19 cellular contexts compared by ENCODE assay signal in genomic region chr2:160541745-160542144, GRCh38. TPM values are rescaled to one million over a fixed set of nuclear protein-coding genes. Genes with fewer than 3 reads are reported as not detected.
A peak's percentile ranks its signal among the peaks of the same experiment; 100 is the strongest.
DNase-seq lines count a peak whose midpoint lies in the region; ATAC-seq and TF ChIP-seq lines count a peak whose summit lies in the region.
"Had no signal": no experiment of that assay in that cellular context is flagged by ENCODE, and none has a peak within 500 bp of the region (broad histone marks: within the 10 kb centered on the region; RNA-seq: fewer than 3 reads in every experiment).

No MANE protein-coding gene starts in this region.

- no peaks in the 10 kb centered on the region for H3K9me3 Mint-ChIP-seq in activated CD8-positive, alpha-beta T cell treated with anti-CD3 and anti-CD28 coated beads for 36 hours
- no peaks in the 10 kb centered on the region for H3K9me3 Mint-ChIP-seq in activated CD8-positive, alpha-beta T cell treated with anti-CD3 and anti-CD28 coated beads, Interleukin-2, amount 10 ng/mL, durations not matched to agents 7 days and 5 days (ENCODE audit: insufficient read depth)
- H3K9me3 Mint-ChIP-seq in H9, result no peaks in the 10 kb centered on the region
- H3K9me3 Mint-ChIP-seq: CD4-positive, alpha-beta T cell had no signal

- WGBS in H9 (ENCODE audit: extremely low coverage, insufficient read length, low lambda C conversion rate), result no CpG with 5 or more reads among the region's 3 CpGs

- no peaks in the 10 kb centered on the region for H3K36me3 Mint-ChIP-seq in activated CD8-positive, alpha-beta T cell treated with anti-CD3 and anti-CD28 coated beads for 36 hours (ENCODE audit: low read depth)
- H3K36me3 Mint-ChIP-seq in activated CD8-positive, alpha-beta T cell treated with anti-CD3 and anti-CD28 coated beads, Interleukin-2, amount 10 ng/mL, durations not matched to agents 7 days and 5 days (ENCODE audit: low read depth), result no peaks in the 10 kb centered on the region
- H3K36me3 Mint-ChIP-seq in H9 (ENCODE audit: insufficient read depth in 1 of 3, low read depth in 3 of 3), result no peaks in the 10 kb centered on the region

- H3K14ac ChIP-seq in H9 (ENCODE audit: insufficient read depth, low read length), result no peak overlapping the region

- H3K4me1 ChIP-seq in H9 (ENCODE audit: insufficient read depth, low read length) (no peaks in the 10 kb centered on the region), parathyroid adenoma (no peaks in the 10 kb centered on the region)

- H2AFZ ChIP-seq in H9 (ENCODE audit: low read length), result no peak overlapping the region
- peak overlapping the region; percentile 40 for H2AFZ ChIP-seq in parathyroid adenoma

- H3K4me1 Mint-ChIP-seq in activated CD8-positive, alpha-beta T cell treated with anti-CD3 and anti-CD28 coated beads for 36 hours (ENCODE audit: low read depth), result no peaks in the 10 kb centered on the region
- no peaks in the 10 kb centered on the region for H3K4me1 Mint-ChIP-seq in activated CD8-positive, alpha-beta T cell treated with anti-CD3 and anti-CD28 coated beads, Interleukin-2, amount 10 ng/mL, durations not matched to agents 7 days and 5 days (ENCODE audit: low read depth)
- H3K4me1 Mint-ChIP-seq in H9, result peaks cover 10 to 13% of the 10 kb centered on the region in 2 experiments

- H3K9me3 ChIP-seq in H9 (ENCODE audit: control insufficient read depth, low read depth, low read length) (no peaks in the 10 kb centered on the region), parathyroid adenoma (ENCODE audit: control insufficient read depth, low read length) (no peaks in the 10 kb centered on the region)
- H3K9me3 ChIP-seq: A549, Caco-2 had no signal

- H3K4me2 ChIP-seq in H9 (ENCODE audit: insufficient read depth, insufficient read length, low read length) (no peak overlapping the region), parathyroid adenoma (ENCODE audit: low read length) (no peak overlapping the region)
- H3K4me2 ChIP-seq: A549 had no signal

- no peaks in the 10 kb centered on the region for H3K79me2 ChIP-seq in H9 (ENCODE audit: insufficient read depth, low read length)
- no peaks in the 10 kb centered on the region for H3K79me2 ChIP-seq in parathyroid adenoma

- H3K27me3 ChIP-seq in H9 (ENCODE audit: insufficient read depth, low read length) (no peaks in the 10 kb centered on the region), parathyroid adenoma (ENCODE audit: control insufficient read depth, insufficient read depth, low read length) (no peaks in the 10 kb centered on the region)

- H3K9ac ChIP-seq in H9 (ENCODE audit: extremely low read depth, insufficient read length, low read length), result no peak overlapping the region
- H3K9ac ChIP-seq in parathyroid adenoma, result no peak overlapping the region

- intact Hi-C loops in activated CD8-positive, alpha-beta T cell treated with anti-CD3 and anti-CD28 coated beads for 36 hours (cut with micrococcal nuclease), result no loop called here

- H2BK5ac ChIP-seq in H9 (ENCODE audit: insufficient read length, low read length), result no peak overlapping the region

- H3K27me3 Mint-ChIP-seq in activated CD8-positive, alpha-beta T cell treated with anti-CD3 and anti-CD28 coated beads for 36 hours, result no peaks in the 10 kb centered on the region
- H3K27me3 Mint-ChIP-seq in activated CD8-positive, alpha-beta T cell treated with anti-CD3 and anti-CD28 coated beads, Interleukin-2, amount 10 ng/mL, durations not matched to agents 7 days and 5 days (ENCODE audit: low read depth), result no peaks in the 10 kb centered on the region
- H3K27me3 Mint-ChIP-seq in H9 (ENCODE audit: low read depth), result no peaks in the 10 kb centered on the region
- H3K27me3 Mint-ChIP-seq: CD4-positive, alpha-beta T cell had no signal

- no peak overlapping the region for H3K23ac ChIP-seq in H9 (ENCODE audit: insufficient read length, low read depth, low read length)

- no peak overlapping the region for H3K27ac ChIP-seq in H9 (ENCODE audit: insufficient read length, low read depth, low read length)
- no peak overlapping the region for H3K27ac ChIP-seq in parathyroid adenoma
- H3K27ac ChIP-seq: 22Rv1, A549, C4-2B, HL-60 had no signal

- no peak overlapping the region for H3K56ac ChIP-seq in H9 (ENCODE audit: insufficient read length, low read depth, low read length)

- H3K36me3 ChIP-seq in parathyroid adenoma (ENCODE audit: control insufficient read depth, insufficient read depth, low read length), result no peaks in the 10 kb centered on the region

- no peak for TF ChIP-seq CTCF in activated CD8-positive, alpha-beta T cell treated with anti-CD3 and anti-CD28 coated beads for 36 hours (IDR thresholded peaks at IDR 0.05)
- TF ChIP-seq CTCF in H9 (conservative IDR thresholded peaks at IDR 0.05) (no peak), parathyroid adenoma (IDR thresholded peaks at IDR 0.05) (no peak)

- H3K4me3 ChIP-seq in parathyroid adenoma (ENCODE audit: low read depth, low read length), result no peak overlapping the region
- H3K4me3 ChIP-seq: A549, K562 had no signal

- H3T11ph ChIP-seq in H9 (ENCODE audit: low read length), result no peak overlapping the region

- no peak overlapping the region for H2BK120ac ChIP-seq in H9 (ENCODE audit: low read depth, low read length, poor library complexity, severe bottlenecking)

- H4K5ac ChIP-seq in H9 (ENCODE audit: insufficient read length, low read depth, low read length), result no peak overlapping the region

- CTCF ChIA-PET in activated CD8-positive, alpha-beta T cell treated with anti-CD3 and anti-CD28 coated beads for 36 hours (lab: Charles Lee), result no interaction called here
- CTCF ChIA-PET in activated CD8-positive, alpha-beta T cell treated with anti-CD3 and anti-CD28 coated beads, Interleukin-2, amount 10 ng/mL, durations not matched to agents 7 days and 5 days (lab: Charles Lee), result no interaction called here

- no peaks in the 10 kb centered on the region for H3K23me2 ChIP-seq in H9 (ENCODE audit: insufficient read length, low read depth, low read length, poor library complexity, severe bottlenecking)

- H4K91ac ChIP-seq in H9 (ENCODE audit: insufficient read length, low read depth, low read length), result no peak overlapping the region

- ATAC-seq in activated CD8-positive, alpha-beta T cell treated with anti-CD3 and anti-CD28 coated beads for 36 hours, result peak; percentile 45
- no peak for ATAC-seq in activated CD8-positive, alpha-beta T cell treated with anti-CD3 and anti-CD28 coated beads, Interleukin-2, amount 10 ng/mL, durations not matched to agents 7 days and 5 days
- ATAC-seq in HG03039 (IDR thresholded peaks at IDR 0.05; ENCODE audit: unreplicated experiment), result peak; percentile 59
- ATAC-seq: A549, K562 had no signal

- no peak overlapping the region for H3K18ac ChIP-seq in H9 (ENCODE audit: insufficient read length, low read depth, low read length)

- DNase-seq in activated CD8-positive, alpha-beta T cell treated with anti-CD3 and anti-CD28 coated beads for 36 hours, result no peak
- no peak for DNase-seq in activated CD8-positive, alpha-beta T cell treated with anti-CD3 and anti-CD28 coated beads, Interleukin-2, amount 10 ng/mL, durations not matched to agents 7 days and 5 days
- no peak for DNase-seq in H9
- no peak for DNase-seq in T-helper 1 cell
- DNase-seq in iPS-NIHi11 (ENCODE audit: low spot score), result no peak
- DNase-seq in HPDE6-E6E7 (ENCODE audit: extremely low spot score), result no peak
- DNase-seq: AML-193; Caco-2; CD4-positive, alpha-beta T cell; GOT3; H7; IMR-90 had no signal

- no peak overlapping the region for H2AK5ac ChIP-seq in H9 (ENCODE audit: insufficient read length, low read length)

- no peak overlapping the region for H2BK20ac ChIP-seq in H9 (ENCODE audit: low read depth, low read length, poor library complexity, severe bottlenecking)

- H3K4me3 Mint-ChIP-seq in activated CD8-positive, alpha-beta T cell treated with anti-CD3 and anti-CD28 coated beads for 36 hours, result no peak overlapping the region
- no peak overlapping the region for H3K4me3 Mint-ChIP-seq in activated CD8-positive, alpha-beta T cell treated with anti-CD3 and anti-CD28 coated beads, Interleukin-2, amount 10 ng/mL, durations not matched to agents 7 days and 5 days
- H3K4me3 Mint-ChIP-seq in H9, result no peak overlapping the region
- H3K4me3 Mint-ChIP-seq: CD4-positive, alpha-beta T cell had no signal

- no peak overlapping the region for H2BK15ac ChIP-seq in H9 (ENCODE audit: low read depth, low read length)

- no peak overlapping the region for H4K8ac ChIP-seq in H9 (replicated peaks; ENCODE audit: insufficient read length, low read depth, low read length)

- no peaks in the 10 kb centered on the region for H4K20me1 ChIP-seq in H9 (ENCODE audit: control insufficient read depth, insufficient read depth, insufficient read length)

- no peaks in the 10 kb centered on the region for H3K79me1 ChIP-seq in H9 (ENCODE audit: insufficient read depth, low read depth, low read length, poor library complexity, severe bottlenecking)

- no peak overlapping the region for H3K4ac ChIP-seq in H9 (ENCODE audit: low read depth, low read length)

- H2BK12ac ChIP-seq in H9 (ENCODE audit: insufficient read length, low read depth, low read length), result no peak overlapping the region

- no peak overlapping the region for H3K27ac Mint-ChIP-seq in activated CD8-positive, alpha-beta T cell treated with anti-CD3 and anti-CD28 coated beads for 36 hours
- no peak overlapping the region for H3K27ac Mint-ChIP-seq in activated CD8-positive, alpha-beta T cell treated with anti-CD3 and anti-CD28 coated beads, Interleukin-2, amount 10 ng/mL, durations not matched to agents 7 days and 5 days
- H3K27ac Mint-ChIP-seq in H9, result peak overlapping the region in 2 of 3 experiments; percentile 21 to 57; a peak in 2 of 7 replicates
- H3K27ac Mint-ChIP-seq: CD4-positive, alpha-beta T cell had no signal

- POLR2A ChIA-PET in activated CD8-positive, alpha-beta T cell treated with anti-CD3 and anti-CD28 coated beads for 36 hours (lab: Charles Lee), result no interaction called here
- POLR2A ChIA-PET in activated CD8-positive, alpha-beta T cell treated with anti-CD3 and anti-CD28 coated beads, Interleukin-2, amount 10 ng/mL, durations not matched to agents 7 days and 5 days (lab: Charles Lee), result no interaction called here

RNA-seq across cellular contexts. Expression of gene RBMS1, which starts 48.1 kb away (rescaled TPM):
- total RNA-seq in activated CD8-positive, alpha-beta T cell treated with anti-CD3 and anti-CD28 coated beads for 36 hours, result 10 to 100 TPM; 35.8 to 38.6 TPM
- 10 to 100 TPM; 84.7 to 87.9 TPM for total RNA-seq in activated CD8-positive, alpha-beta T cell treated with anti-CD3 and anti-CD28 coated beads, Interleukin-2, amount 10 ng/mL, durations not matched to agents 7 days and 5 days
- total RNA-seq in H9 (2021), result 75.8 and 77.5 TPM in 2 replicates

Comparison
In these comparisons a context has a peak if more than half of its experiments do, and no peak if none do; other contexts are left out.
1. H3K27ac Mint-ChIP-seq: peak in H9 (2 of 3); none in activated CD8-positive, alpha-beta T cell treated with anti-CD3 and anti-CD28 coated beads for 36 hours (single experiment) and activated CD8-positive, alpha-beta T cell treated with anti-CD3 and anti-CD28 coated beads, Interleukin-2, amount 10 ng/mL, durations not matched to agents 7 days and 5 days (single experiment).